ENCODE assay signal across 9 cellular contexts in the genomic region with DNA sequence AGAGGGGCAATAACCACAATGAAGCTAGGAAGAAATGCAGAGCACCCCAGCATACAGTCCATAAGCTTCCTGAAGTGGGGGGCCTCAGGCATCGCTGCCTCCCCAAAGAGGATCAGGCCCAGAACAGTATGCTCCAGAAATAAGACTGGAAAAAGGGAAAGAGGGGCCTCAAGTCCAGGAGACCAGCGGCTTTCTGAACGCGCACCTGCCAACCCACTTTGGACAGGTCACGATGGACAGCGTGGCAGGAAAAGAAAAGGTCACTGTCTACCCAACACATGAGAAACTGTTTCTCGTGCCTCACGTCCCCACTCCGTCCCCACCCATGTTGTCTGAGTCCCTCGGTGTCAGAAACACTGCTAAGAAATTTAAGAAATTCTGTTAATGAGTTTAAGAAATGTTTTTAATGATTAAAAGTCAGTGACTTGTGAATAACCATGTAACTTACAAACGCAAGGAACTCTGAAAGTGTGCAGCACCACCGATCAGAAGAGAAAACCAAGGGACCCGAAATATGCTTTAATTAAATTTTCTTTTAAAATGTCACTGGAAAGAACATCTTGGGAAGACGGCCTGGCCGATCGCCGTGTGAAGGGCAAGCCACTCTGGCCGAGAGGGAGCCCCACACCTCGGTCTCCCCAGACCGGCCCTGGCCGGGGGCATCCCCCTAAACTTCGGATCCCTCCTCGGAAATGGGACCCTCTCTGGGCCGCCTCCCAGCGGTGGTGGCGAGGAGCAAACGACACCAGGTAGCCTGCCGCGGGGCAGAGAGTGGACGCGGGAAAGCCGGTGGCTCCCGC. TPM values are rescaled to one million over a fixed set of nuclear protein-coding genes. Genes with fewer than 3 reads are reported as not detected.
DNase-seq lines count a peak whose midpoint lies in the region; ATAC-seq and TF ChIP-seq lines count a peak whose summit lies in the region.
"Had no signal": no experiment of that assay in that cellular context is flagged by ENCODE, and none has a peak within 500 bp of the region (broad histone marks: within the 10 kb centered on the region; RNA-seq: fewer than 3 reads in every experiment).

No MANE protein-coding gene starts in this region.

- peak overlapping the region; percentile 89 to 95 (median 93) for H3K27ac Mint-ChIP-seq in nephron

- H3K27me3 Mint-ChIP-seq in nephron (ENCODE audit: low read depth), result peaks cover 64% of the 10 kb centered on the region

- peak overlapping the region; percentile 84 to 92 (median 90) for H3K4me3 Mint-ChIP-seq in nephron

- peak in 2 of 3 experiments; percentile 13 to 16 for TF ChIP-seq CTCF in nephron (IDR thresholded peaks at IDR 0.05; ENCODE audit: unreplicated experiment in 3 of 3)

- H3K9me3 Mint-ChIP-seq in nephron, result no peaks in the 10 kb centered on the region

- H3K27me3 ChIP-seq in NT2/D1 (ENCODE audit: insufficient read depth, insufficient read length) (peaks cover 53% of the 10 kb centered on the region), esophagus (ENCODE audit: control insufficient read depth in 1 of 2, insufficient read depth in 2 of 2, low read length in 2 of 2) (peaks cover 0 to 6% of the 10 kb centered on the region in 2 donors)

- no peaks in the 10 kb centered on the region for H3K9me3 ChIP-seq in ES-I3 (ENCODE audit: control insufficient read depth, insufficient read depth, low read length)
- H3K9me3 ChIP-seq in NT2/D1 (ENCODE audit: insufficient read depth, low read length), result no peaks in the 10 kb centered on the region
- no peaks in the 10 kb centered on the region for H3K9me3 ChIP-seq in esophagus (ENCODE audit: control insufficient read depth in 2 of 2, insufficient read depth in 1 of 2, low read depth in 1 of 2, low read length in 1 of 2)

- no peaks in the 10 kb centered on the region for H3K36me3 ChIP-seq in ES-I3 (ENCODE audit: insufficient read depth, low read length)
- H3K36me3 ChIP-seq in NT2/D1 (ENCODE audit: insufficient read depth, insufficient read length, low read length), result no peaks in the 10 kb centered on the region
- H3K36me3 ChIP-seq in esophagus (ENCODE audit: control insufficient read depth in 2 of 2, insufficient read depth in 2 of 2, low read length in 1 of 2), result no peaks in the 10 kb centered on the region

- H3K4me1 Mint-ChIP-seq in nephron, result peaks cover 17% of the 10 kb centered on the region

- no peaks in the 10 kb centered on the region for H3K4me1 ChIP-seq in ES-I3 (ENCODE audit: insufficient read depth, low read length)
- H3K4me1 ChIP-seq in NT2/D1 (ENCODE audit: insufficient read depth, insufficient read length), result no peaks in the 10 kb centered on the region
- no peaks in the 10 kb centered on the region for H3K4me1 ChIP-seq in esophagus (ENCODE audit: control insufficient read depth in 2 of 2, insufficient read depth in 2 of 2, low read length in 1 of 2)

- peak overlapping the region; percentile 49; the same call in 1 of the 2 replicates for H3K9ac ChIP-seq in ES-I3 (ENCODE audit: low read depth, low read length)
- peak overlapping the region; percentile 72 for H3K9ac ChIP-seq in NT2/D1 (ENCODE audit: insufficient read length, low read depth)
- H3K9ac ChIP-seq: KMS-11 had no signal

- no peak overlapping the region for H3K27ac ChIP-seq in esophagus (ENCODE audit: low read depth in 2 of 2, low read length in 1 of 2)
- H3K27ac ChIP-seq: KMS-11 had no signal

- H3K4me3 ChIP-seq in NT2/D1 (ENCODE audit: insufficient read length, low read depth), result peak overlapping the region; percentile 50
- peak overlapping the region; percentile 47 to 74 for H3K4me3 ChIP-seq in esophagus (ENCODE audit: low read depth in 1 of 2, low read length in 2 of 2)

- ATAC-seq in HG03354 (IDR thresholded peaks at IDR 0.05; ENCODE audit: poor library complexity, severe bottlenecking, unreplicated experiment) (no peak), GM21390 (IDR thresholded peaks at IDR 0.05; ENCODE audit: unreplicated experiment) (no peak)

- H3K36me3 Mint-ChIP-seq in nephron (ENCODE audit: low read depth), result no peaks in the 10 kb centered on the region

- WGBS in esophagus, 2 donors, result 24 to 26% methylated on average over 28 to 33 of the region's 33 CpGs

- DNase-seq in NT2/D1 (ENCODE audit: low read depth, low spot score) (no peak), amniotic stem cell (lab: John Stamatoyannopoulos, UW) (no peak)
- DNase-seq in effector CD8-positive, alpha-beta T cell (lab: John Stamatoyannopoulos, UW), result no peak

RNA-seq across cellular contexts. Expression of a gene that starts 1.7 kb away (rescaled TPM):
- 1 to 10 TPM; 2.6 to 3.4 TPM for polyA plus RNA-seq in esophagus
